ENCODE assay signal across 18 cellular contexts in genomic region chr2:170434900-170435640, GRCh38.
DNase-seq lines count a peak whose midpoint lies in the region; ATAC-seq and TF ChIP-seq lines count a peak whose summit lies in the region.
"Had no signal": no experiment of that assay in that cellular context is flagged by ENCODE, and none has a peak within 500 bp of the region (broad histone marks: within the 10 kb centered on the region; RNA-seq: fewer than 3 reads in every experiment).

No MANE protein-coding gene starts in this region.

- no peak overlapping the region for H3K27ac Mint-ChIP-seq in chondrocyte (ENCODE audit: unreplicated experiment)
- H3K27ac Mint-ChIP-seq: activated T-helper 2 cell treated with anti-CD3 and anti-CD28 coated beads, Interferon-gamma antibody, Interleukin-2, Interleukin-4, amounts not matched to agents 10 μg/mL and 5 μg/mL and 100 μg/mL, durations not matched to agents 14 hours and 24 hours and 36 hours; memory B cell; stimulated activated naive CD8-positive, alpha-beta T cell treated with anti-CD3 and anti-CD28 coated beads, Interleukin-15, Interleukin-2, amounts not matched to agents 100 ng/mL and 50 ng/mL, for 24 hours had no signal

- no peaks in the 10 kb centered on the region for H3K9me3 Mint-ChIP-seq in chondrocyte (ENCODE audit: low read depth)
- H3K9me3 Mint-ChIP-seq: activated T-helper 2 cell treated with anti-CD3 and anti-CD28 coated beads, Interferon-gamma antibody, Interleukin-2, Interleukin-4, amounts not matched to agents 10 μg/mL and 5 μg/mL and 100 μg/mL, durations not matched to agents 14 hours and 24 hours and 36 hours; stimulated activated naive CD8-positive, alpha-beta T cell treated with anti-CD3 and anti-CD28 coated beads, Interleukin-15, Interleukin-2, amounts not matched to agents 100 ng/mL and 50 ng/mL, for 24 hours had no signal

- no peaks in the 10 kb centered on the region for H3K4me1 Mint-ChIP-seq in chondrocyte (ENCODE audit: low read depth)
- H3K4me1 Mint-ChIP-seq: memory B cell had no signal

- no peaks in the 10 kb centered on the region for H3K36me3 ChIP-seq in BLaER1 treated with 17β-estradiol and CSF1 and Interleukin-3, amounts not matched to agents 10 nM and 100 nM
- H3K36me3 ChIP-seq: esophagus squamous epithelium had no signal

- H3K27ac ChIP-seq in BLaER1 treated with 17β-estradiol and CSF1 and Interleukin-3, amounts not matched to agents 10 nM and 100 nM, result no peak overlapping the region
- H3K27ac ChIP-seq: esophagus squamous epithelium, psoas muscle, VCaP had no signal

- peaks cover 0 to 6% (median 0%) of the 10 kb centered on the region in 11 experiments; a peak in 5 of 22 replicates for H3K9me3 ChIP-seq in BLaER1 treated with 17β-estradiol and CSF1 and Interleukin-3, amounts not matched to agents 10 nM and 100 nM (replicated peaks in 1 of 11)
- H3K9me3 ChIP-seq: esophagus squamous epithelium, psoas muscle had no signal

- peaks cover 0 to 12% (median 0%) of the 10 kb centered on the region in 11 experiments; a peak in 3 of 22 replicates for H3K27me3 ChIP-seq in BLaER1 treated with 17β-estradiol and CSF1 and Interleukin-3, amounts not matched to agents 10 nM and 100 nM
- H3K27me3 ChIP-seq: esophagus squamous epithelium had no signal

- peaks cover 11 to 17% (median 14%) of the 10 kb centered on the region in 10 experiments; a peak in 19 of 20 replicates for H3K4me1 ChIP-seq in BLaER1 treated with 17β-estradiol and CSF1 and Interleukin-3, amounts not matched to agents 10 nM and 100 nM
- H3K4me1 ChIP-seq: esophagus squamous epithelium, psoas muscle had no signal

- no peak for TF ChIP-seq CTCF in chondrocyte (IDR thresholded peaks at IDR 0.05)

- H3K36me3 Mint-ChIP-seq in chondrocyte (ENCODE audit: low read depth), result no peaks in the 10 kb centered on the region
- H3K36me3 Mint-ChIP-seq: memory B cell had no signal

- no peaks in the 10 kb centered on the region for H4K20me1 ChIP-seq in BLaER1 treated with 17β-estradiol and CSF1 and Interleukin-3, amounts not matched to agents 10 nM and 100 nM

- no peak overlapping the region for H3K9ac ChIP-seq in BLaER1 treated with 17β-estradiol and CSF1 and Interleukin-3, amounts not matched to agents 10 nM and 100 nM

- H3K4me2 ChIP-seq in BLaER1 treated with 17β-estradiol and CSF1 and Interleukin-3, amounts not matched to agents 10 nM and 100 nM, result peak overlapping the region; percentile 26 to 65 (median 51); a peak in 21 of 22 replicates

- H3K4me3 Mint-ChIP-seq in chondrocyte (ENCODE audit: unreplicated experiment), result no peak overlapping the region
- H3K4me3 Mint-ChIP-seq: memory B cell; stimulated activated naive CD8-positive, alpha-beta T cell treated with anti-CD3 and anti-CD28 coated beads, Interleukin-15, Interleukin-2, amounts not matched to agents 100 ng/mL and 50 ng/mL, for 24 hours had no signal

- peaks cover 40% of the 10 kb centered on the region for H3K27me3 Mint-ChIP-seq in chondrocyte (ENCODE audit: low read depth)

- no peak overlapping the region for H3K4me3 ChIP-seq in BLaER1 treated with 17β-estradiol and CSF1 and Interleukin-3, amounts not matched to agents 10 nM and 100 nM
- H3K4me3 ChIP-seq: esophagus squamous epithelium, psoas muscle had no signal

- peak; percentile 7 for DNase-seq in central memory CD4-positive, alpha-beta T cell
- DNase-seq in chondrocyte (ENCODE audit: low spot score), result no peak
- no peak for DNase-seq in NCI-H1048 (lab: John Stamatoyannopoulos, UW)
- DNase-seq in NCI-H2029 (lab: John Stamatoyannopoulos, UW), result no peak
- DNase-seq in HPDE6-E6E7 (ENCODE audit: extremely low spot score), result no peak
- DNase-seq: C1 segment of cervical spinal cord, cerebellar nuclear complex, esophagus squamous epithelium, psoas muscle had no signal

- ATAC-seq in GM18867 (IDR thresholded peaks at IDR 0.05; ENCODE audit: unreplicated experiment) (peak; percentile 78), HG03571 (IDR thresholded peaks at IDR 0.05; ENCODE audit: unreplicated experiment) (peak; percentile 86)
- ATAC-seq: HCT116, psoas muscle, Right ventricle myocardium inferior had no signal
